Comparison of ENCODE assay signal across 23 cellular contexts in the genomic region with DNA sequence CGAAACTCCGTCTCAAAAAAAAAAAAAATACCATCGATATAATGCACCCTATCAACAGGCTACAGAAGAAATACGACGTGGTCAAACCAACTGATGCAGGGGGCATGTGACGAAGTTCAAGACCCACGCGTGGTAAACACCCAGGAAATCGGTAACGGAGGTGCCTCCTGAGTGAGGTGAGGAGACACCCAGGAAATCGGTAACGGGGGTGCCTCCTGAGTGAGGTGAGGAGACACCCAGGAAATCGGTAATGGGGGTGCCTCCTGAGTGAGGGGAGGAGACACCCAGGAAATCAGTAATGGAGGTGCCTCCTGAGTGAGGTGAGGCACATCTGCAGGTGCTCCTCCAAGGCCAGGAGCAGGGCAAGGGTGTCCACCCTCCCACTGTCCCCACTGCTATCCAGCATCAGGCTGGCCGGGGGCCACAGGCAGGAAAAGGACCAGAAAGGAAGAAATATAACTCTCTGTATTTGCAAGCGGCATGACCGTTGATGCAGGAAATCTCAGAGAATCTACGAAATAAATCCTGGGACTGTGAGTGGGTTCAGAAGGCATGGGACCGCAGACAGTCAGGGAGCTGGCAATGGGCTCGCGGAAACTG. TPM values are rescaled to one million over a fixed set of nuclear protein-coding genes. Genes with fewer than 3 reads are reported as not detected.
DNase-seq lines count a peak whose midpoint lies in the region; ATAC-seq and TF ChIP-seq lines count a peak whose summit lies in the region.
"Had no signal": no experiment of that assay in that cellular context is flagged by ENCODE, and none has a peak within 500 bp of the region (broad histone marks: within the 10 kb centered on the region; RNA-seq: fewer than 3 reads in every experiment).

No MANE protein-coding gene starts in this region.

- H3K4me1 Mint-ChIP-seq in activated T-cell treated with anti-CD3 and anti-CD28 coated beads, Interleukin-2, amount 50 U/mL, for 4 hours (ENCODE audit: low read depth) = peaks cover 40% of the 10 kb centered on the region
- peaks cover 30 to 62% (median 42%) of the 10 kb centered on the region in 4 donors for H3K4me1 Mint-ChIP-seq in CD4-positive, alpha-beta memory T cell
- H3K4me1 Mint-ChIP-seq in effector memory CD8-positive, alpha-beta T cell (ENCODE audit: low read depth in 2 of 2) = peaks cover 34 to 40% of the 10 kb centered on the region in 2 donors

- H3K27me3 ChIP-seq in CD4-positive, alpha-beta memory T cell (ENCODE audit: insufficient read depth, low read length) = no peaks in the 10 kb centered on the region
- no peaks in the 10 kb centered on the region for H3K27me3 ChIP-seq in body of pancreas
- H3K27me3 ChIP-seq: BE2C, right lobe of liver had no signal

- peak overlapping the region in 1 of 2 donors; percentile 20 for H3K4me3 ChIP-seq in CD4-positive, alpha-beta memory T cell (ENCODE audit: low read length in 2 of 2)
- no peak overlapping the region for H3K4me3 ChIP-seq in body of pancreas
- H3K4me3 ChIP-seq: left ventricle myocardium inferior, right lobe of liver had no signal

- no peak for TF ChIP-seq CTCF in body of pancreas (IDR thresholded peaks at IDR 0.05)

- TF ChIP-seq POLR2A in body of pancreas (IDR thresholded peaks at IDR 0.05) = no peak

- intact Hi-C loops in CD4-positive, alpha-beta memory T cell (cut with micrococcal nuclease) = no loop called here
- intact Hi-C loops in body of pancreas (cut with DNase I) = no loop called here

- H3K36me3 Mint-ChIP-seq in activated T-cell treated with anti-CD3 and anti-CD28 coated beads, Interleukin-2, amount 50 U/mL, for 4 hours (ENCODE audit: insufficient read depth) = peaks cover 2% of the 10 kb centered on the region
- no peaks in the 10 kb centered on the region for H3K36me3 Mint-ChIP-seq in CD4-positive, alpha-beta memory T cell
- H3K36me3 Mint-ChIP-seq in effector memory CD8-positive, alpha-beta T cell (ENCODE audit: insufficient read depth) = peaks cover 8% of the 10 kb centered on the region

- CTCF ChIA-PET in CD4-positive, alpha-beta memory T cell (lab: Charles Lee; ENCODE audit: partially characterized antibody) = interaction anchor here (0.7 to 1.7 kb wide), 5 partner anchors 11 to 57 kb away, joined by 3 to 7 read pairs (median 3); a partner anchor contains a TSS

- WGBS in body of pancreas, 2 donors = 88 to 93% methylated on average over 20 of the region's 20 CpGs

- peaks cover 5% of the 10 kb centered on the region for H3K9me3 Mint-ChIP-seq in activated T-cell treated with anti-CD3 and anti-CD28 coated beads, Interleukin-2, amount 50 U/mL, for 4 hours
- H3K9me3 Mint-ChIP-seq in CD4-positive, alpha-beta memory T cell = no peaks in the 10 kb centered on the region
- no peaks in the 10 kb centered on the region for H3K9me3 Mint-ChIP-seq in effector memory CD8-positive, alpha-beta T cell

- H3K27ac ChIP-seq in CD4-positive, alpha-beta memory T cell (ENCODE audit: low read depth, low read length) = peak overlapping the region; percentile 7
- no peak overlapping the region for H3K27ac ChIP-seq in body of pancreas
- H3K27ac ChIP-seq: left ventricle myocardium inferior, right lobe of liver had no signal

- POLR2A ChIA-PET in CD4-positive, alpha-beta memory T cell (lab: Charles Lee; ENCODE audit: partially characterized antibody) = interaction anchor here (1.1 to 1.7 kb wide), 2 partner anchors 10 to 12 kb away, joined by 3 to 5 read pairs; no protein-coding TSS in a partner anchor

- no peak for ATAC-seq in activated T-cell treated with anti-CD3 and anti-CD28 coated beads, Interleukin-2, amount 50 U/mL, for 4 hours
- ATAC-seq in effector memory CD8-positive, alpha-beta T cell (replicated peaks) = peak; percentile 78
- no peak for ATAC-seq in HG02610 (IDR thresholded peaks at IDR 0.05; ENCODE audit: unreplicated experiment)
- ATAC-seq in body of pancreas = no peak
- ATAC-seq: esophagus mucosa, right lobe of liver had no signal

- H3K4me1 ChIP-seq in CD4-positive, alpha-beta memory T cell (ENCODE audit: insufficient read depth, low read length) = peaks cover 46% of the 10 kb centered on the region
- H3K4me1 ChIP-seq in body of pancreas = peaks cover 12% of the 10 kb centered on the region

- H3K27me3 Mint-ChIP-seq in activated T-cell treated with anti-CD3 and anti-CD28 coated beads, Interleukin-2, amount 50 U/mL, for 4 hours (ENCODE audit: low read depth) = no peaks in the 10 kb centered on the region
- no peaks in the 10 kb centered on the region for H3K27me3 Mint-ChIP-seq in CD4-positive, alpha-beta memory T cell
- H3K27me3 Mint-ChIP-seq in effector memory CD8-positive, alpha-beta T cell = no peaks in the 10 kb centered on the region

- H3K36me3 ChIP-seq in CD4-positive, alpha-beta memory T cell (ENCODE audit: insufficient read depth, low read length) = no peaks in the 10 kb centered on the region
- no peaks in the 10 kb centered on the region for H3K36me3 ChIP-seq in body of pancreas (replicated peaks in 1 of 2; ENCODE audit: insufficient read depth in 1 of 2, low read depth in 2 of 2)
- H3K36me3 ChIP-seq: left ventricle myocardium inferior, right lobe of liver had no signal

- no peak for DNase-seq in activated T-cell treated with anti-CD3 and anti-CD28 coated beads, Interleukin-2, amount 50 U/mL, for 4 hours
- no peak for DNase-seq in activated T-cell treated with anti-CD3 and anti-CD28 coated beads, Interleukin-2, amount 50 U/mL, for 1 hour
- DNase-seq in CD4-positive, alpha-beta memory T cell = peak; percentile 70 to 79 (median 74)
- peak; percentile 61 for DNase-seq in T-helper 22 cell (ENCODE audit: low read depth)
- DNase-seq in effector memory CD8-positive, alpha-beta T cell = peak; percentile 31 to 45 (median 37)
- no peak for DNase-seq in body of pancreas
- DNase-seq in T1000 (lab: John Stamatoyannopoulos, UW) = no peak
- DNase-seq: BE2C; effector CD8-positive, alpha-beta T cell; foreskin melanocyte; KBM-7; left ventricle myocardium inferior; NCI-H146; NCI-H2227 treated with DMSO at 0.1 percent for 48 hours; nephron progenitor cell; right lobe of liver; SHP77 treated with DMSO at 0.1 percent for 48 hours; stimulated activated CD8-positive, alpha-beta memory T cell treated with anti-CD3 and anti-CD28 coated beads, Interleukin-4, amount 100 ng/mL, for 48 hours had no signal

- H3K27ac Mint-ChIP-seq in CD4-positive, alpha-beta memory T cell = peak overlapping the region; percentile 62 to 98 (median 94)
- peak overlapping the region; percentile 49 to 87 for H3K27ac Mint-ChIP-seq in effector memory CD8-positive, alpha-beta T cell
- H3K27ac Mint-ChIP-seq: mesothelial cell of epicardium had no signal

- no peaks in the 10 kb centered on the region for H3K9me3 ChIP-seq in CD4-positive, alpha-beta memory T cell (ENCODE audit: control insufficient read depth in 1 of 2, low read length in 2 of 2)
- no peaks in the 10 kb centered on the region for H3K9me3 ChIP-seq in body of pancreas
- H3K9me3 ChIP-seq: BE2C, left ventricle myocardium inferior, right lobe of liver had no signal

- H3K4me3 Mint-ChIP-seq in activated T-cell treated with anti-CD3 and anti-CD28 coated beads, Interleukin-2, amount 50 U/mL, for 4 hours = peak overlapping the region; percentile 44
- H3K4me3 Mint-ChIP-seq in CD4-positive, alpha-beta memory T cell = peak overlapping the region; percentile 46 to 88 (median 80)
- H3K4me3 Mint-ChIP-seq in effector memory CD8-positive, alpha-beta T cell = peak overlapping the region; percentile 56 to 76
- H3K4me3 Mint-ChIP-seq: mesothelial cell of epicardium, nephron progenitor cell had no signal

RNA-seq across cellular contexts. Expression of a gene that starts 10.7 kb away (rescaled TPM):
- total RNA-seq in activated T-cell treated with anti-CD3 and anti-CD28 coated beads, Interleukin-2, amount 50 U/mL, for 4 hours = under 1 TPM in 2 of 3 donors, not detected in 1; 0.21 to 0.52 TPM
- 10 to 100 TPM in 1 of 2 experiments, 1 to 10 TPM in 1; 8.8 to 10.1 TPM for total RNA-seq in CD4-positive, alpha-beta memory T cell
- polyA plus RNA-seq in CD4-positive, alpha-beta memory T cell = 10 to 100 TPM; 10.0 to 22.2 TPM
- total RNA-seq in body of pancreas = 10 to 100 TPM in 1 of 2 donors, 1 to 10 TPM in 1; 8.8 to 11.2 TPM

RNA-seq across cellular contexts. Expression of a gene that starts 50.7 kb away (rescaled TPM):
- not detected for total RNA-seq in activated T-cell treated with anti-CD3 and anti-CD28 coated beads, Interleukin-2, amount 50 U/mL, for 4 hours
- total RNA-seq in CD4-positive, alpha-beta memory T cell = not detected
- polyA plus RNA-seq in CD4-positive, alpha-beta memory T cell = not detected
- not detected for total RNA-seq in body of pancreas
- total RNA-seq: A673, left ventricle myocardium inferior, right lobe of liver, subcutaneous adipose tissue had no signal

RNA-seq across cellular contexts. Expression of a gene that starts 54.3 kb away (rescaled TPM):
- total RNA-seq in activated T-cell treated with anti-CD3 and anti-CD28 coated beads, Interleukin-2, amount 50 U/mL, for 4 hours = under 1 TPM; 0.08 to 0.11 (median 0.08) TPM
- total RNA-seq in CD4-positive, alpha-beta memory T cell = not detected
- not detected for polyA plus RNA-seq in CD4-positive, alpha-beta memory T cell
- 1 to 10 TPM in 1 of 2 donors, not detected in 1; 1.0 TPM for total RNA-seq in body of pancreas

RNA-seq across cellular contexts. Expression of a gene that starts 58.3 kb away (rescaled TPM):
- total RNA-seq in activated T-cell treated with anti-CD3 and anti-CD28 coated beads, Interleukin-2, amount 50 U/mL, for 4 hours = 10 to 100 TPM; 17.5 to 19.0 (median 18.9) TPM
- 10 to 100 TPM; 46.2 to 50.0 TPM for total RNA-seq in CD4-positive, alpha-beta memory T cell
- polyA plus RNA-seq in CD4-positive, alpha-beta memory T cell = 10 to 100 TPM; 20.5 to 20.8 TPM
- total RNA-seq in body of pancreas = 10 to 100 TPM in 1 of 2 donors, 1 to 10 TPM in 1; 9.6 to 25.1 TPM

Comparison
In these comparisons a context has a peak if more than half of its experiments do, and no peak if none do; other contexts are left out.
1. DNase-seq: peak in CD4-positive, alpha-beta memory T cell (5 of 5), T-helper 22 cell (single experiment) and effector memory CD8-positive, alpha-beta T cell (3 of 3); none in activated T-cell treated with anti-CD3 and anti-CD28 coated beads, Interleukin-2, amount 50 U/mL, for 4 hours (single experiment), activated T-cell treated with anti-CD3 and anti-CD28 coated beads, Interleukin-2, amount 50 U/mL, for 1 hour (single experiment), body of pancreas (0 of 4) and T1000 (single experiment).
2. RNA of a gene that starts 10.7 kb away (total RNA-seq): 8.8 to 11.2 TPM in body of pancreas and 8.8 to 10.1 TPM in CD4-positive, alpha-beta memory T cell; 0.21 to 0.52 TPM in activated T-cell treated with anti-CD3 and anti-CD28 coated beads, Interleukin-2, amount 50 U/mL, for 4 hours; every median in the first group is over 4 times any median in the second.
3. Peak in every context shown above with its lines, with median percentiles within 50 percentile points of each other: H3K4me3 Mint-ChIP-seq.